In genomic region chr6:56279346-56280080, GRCh38 we compare ENCODE assay signal across 14 cellular contexts. TPM values are rescaled to one million over a fixed set of nuclear protein-coding genes. Genes with fewer than 3 reads are reported as not detected.
A peak's percentile ranks its signal among the peaks of the same experiment; 100 is the strongest.
DNase-seq lines count a peak whose midpoint lies in the region; ATAC-seq and TF ChIP-seq lines count a peak whose summit lies in the region.
"Had no signal": no experiment of that assay in that cellular context is flagged by ENCODE, and none has a peak within 500 bp of the region (broad histone marks: within the 10 kb centered on the region; RNA-seq: fewer than 3 reads in every experiment).

No MANE protein-coding gene starts in this region.

- ATAC-seq in GM18907 (IDR thresholded peaks at IDR 0.05; ENCODE audit: unreplicated experiment) (peak; percentile 90), GM18519 (IDR thresholded peaks at IDR 0.05; ENCODE audit: low FRiP score, unreplicated experiment) (no peak)
- ATAC-seq in CD4-positive, alpha-beta T cell (ENCODE audit: poor library complexity) = no peak

- no peaks in the 10 kb centered on the region for H3K27me3 Mint-ChIP-seq in endodermal cell (ENCODE audit: insufficient read depth)
- no peaks in the 10 kb centered on the region for H3K27me3 Mint-ChIP-seq in CD4-positive, alpha-beta T cell
- H3K27me3 Mint-ChIP-seq: CD8-positive, alpha-beta memory T cell had no signal

- peaks cover 23% of the 10 kb centered on the region for H3K4me1 Mint-ChIP-seq in endodermal cell
- H3K4me1 Mint-ChIP-seq in CD4-positive, alpha-beta T cell (ENCODE audit: low read depth) = no peaks in the 10 kb centered on the region
- H3K4me1 Mint-ChIP-seq: CD8-positive, alpha-beta memory T cell had no signal

- H3K4me1 ChIP-seq in endodermal cell (ENCODE audit: control insufficient read depth, insufficient read depth, low read length) = peaks cover 5% of the 10 kb centered on the region

- DNase-seq in HPDE6-E6E7 (ENCODE audit: extremely low spot score) (peak; percentile 49), endodermal cell (peak; percentile 53), pons (ENCODE audit: low spot score) (peak; percentile 3), NCI-H82 (lab: John Stamatoyannopoulos, UW) (no peak), NCI-H510A treated with DMSO at 0.1 percent for 48 hours (lab: John Stamatoyannopoulos, UW) (no peak)
- DNase-seq in CD4-positive, alpha-beta T cell = no peak
- DNase-seq: caudate nucleus; CD8-positive, alpha-beta memory T cell had no signal

- peak overlapping the region; percentile 8 for H3K9ac ChIP-seq in endodermal cell (ENCODE audit: extremely low read depth, low read length, poor library complexity, severe bottlenecking)
- H3K9ac ChIP-seq: KMS-11 had no signal

- POLR2A ChIA-PET in CD4-positive, alpha-beta T cell (lab: Charles Lee) = no interaction called here

- H3K27ac ChIP-seq in endodermal cell (ENCODE audit: low read depth, low read length) = peak overlapping the region; percentile 35
- no peak overlapping the region for H3K27ac ChIP-seq in CD4-positive, alpha-beta T cell (ENCODE audit: low read depth, low read length)
- H3K27ac ChIP-seq: KMS-11, RWPE1, tibial nerve, VCaP had no signal

- no peak for TF ChIP-seq CTCF in endodermal cell (conservative IDR thresholded peaks at IDR 0.05)
- TF ChIP-seq CTCF in CD4-positive, alpha-beta T cell (IDR thresholded peaks at IDR 0.05) = no peak

- intact Hi-C loops in CD4-positive, alpha-beta T cell (cut with DNase I, micrococcal nuclease) = no loop called here

- no peaks in the 10 kb centered on the region for H3K36me3 Mint-ChIP-seq in endodermal cell (ENCODE audit: low read depth)
- no peaks in the 10 kb centered on the region for H3K36me3 Mint-ChIP-seq in CD4-positive, alpha-beta T cell (ENCODE audit: low read depth)
- H3K36me3 Mint-ChIP-seq: CD8-positive, alpha-beta memory T cell had no signal

- H3K4me3 ChIP-seq in endodermal cell (ENCODE audit: low read length) = peak overlapping the region; percentile 23
- H3K4me3 ChIP-seq: tibial nerve had no signal

- H3K9me3 ChIP-seq in endodermal cell (ENCODE audit: control insufficient read depth, low read length) = peaks cover 27% of the 10 kb centered on the region
- H3K9me3 ChIP-seq in CD4-positive, alpha-beta T cell (ENCODE audit: control insufficient read depth, low read length) = no peaks in the 10 kb centered on the region

- peaks cover 8% of the 10 kb centered on the region for H3K9me3 Mint-ChIP-seq in endodermal cell
- peaks cover 2% of the 10 kb centered on the region for H3K9me3 Mint-ChIP-seq in CD4-positive, alpha-beta T cell

- peak overlapping the region; percentile 32 for H3K27ac Mint-ChIP-seq in endodermal cell
- H3K27ac Mint-ChIP-seq in CD4-positive, alpha-beta T cell = no peak overlapping the region
- H3K27ac Mint-ChIP-seq: CD8-positive, alpha-beta memory T cell had no signal

- CTCF ChIA-PET in CD4-positive, alpha-beta T cell (lab: Charles Lee) = no interaction called here

- no peaks in the 10 kb centered on the region for H3K27me3 ChIP-seq in endodermal cell (ENCODE audit: control insufficient read depth, insufficient read depth, low read length, poor library complexity, severe bottlenecking)
- no peaks in the 10 kb centered on the region for H3K27me3 ChIP-seq in CD4-positive, alpha-beta T cell (ENCODE audit: control insufficient read depth, insufficient read depth, low read length)
- H3K27me3 ChIP-seq: tibial nerve had no signal

- WGBS in endodermal cell (ENCODE audit: insufficient coverage in 1 of 2, insufficient read length in 1 of 2), 2 experiments = 70% methylated on average over 1 of the region's 1 CpG; no CpG with 5 or more reads in 1 of the 2 experiments

- H3K4me3 Mint-ChIP-seq in endodermal cell = no peak overlapping the region
- no peak overlapping the region for H3K4me3 Mint-ChIP-seq in CD4-positive, alpha-beta T cell
- H3K4me3 Mint-ChIP-seq: CD8-positive, alpha-beta memory T cell had no signal

- H3K36me3 ChIP-seq in endodermal cell (ENCODE audit: control insufficient read depth, insufficient read depth, low read length) = no peaks in the 10 kb centered on the region
- H3K36me3 ChIP-seq: tibial nerve had no signal

RNA-seq across cellular contexts. Expression of gene COL21A1, which starts 32.1 kb away (rescaled TPM):
- 1 to 10 TPM in 1 of 2 donors, under 1 TPM in 1; 0.71 to 1.9 TPM for total RNA-seq in endodermal cell
- 1.5 TPM for polyA plus RNA-seq in endodermal cell (2013, experiment 1 of 2)
- 0.79 TPM for polyA plus RNA-seq in endodermal cell (2013, experiment 2 of 2)
- total RNA-seq in CD4-positive, alpha-beta T cell = not detected
- total RNA-seq: CD8-positive, alpha-beta memory T cell had no signal
- polyA plus RNA-seq: CD8-positive, alpha-beta memory T cell had no signal

Comparison
In these comparisons a context has a peak if more than half of its experiments do, and no peak if none do; other contexts are left out.
1. DNase-seq: peak in HPDE6-E6E7 (single experiment), endodermal cell (single experiment) and pons (single experiment); none in CD4-positive, alpha-beta T cell (0 of 10), NCI-H82 (single experiment) and NCI-H510A treated with DMSO at 0.1 percent for 48 hours (single experiment).